In the genomic region with DNA sequence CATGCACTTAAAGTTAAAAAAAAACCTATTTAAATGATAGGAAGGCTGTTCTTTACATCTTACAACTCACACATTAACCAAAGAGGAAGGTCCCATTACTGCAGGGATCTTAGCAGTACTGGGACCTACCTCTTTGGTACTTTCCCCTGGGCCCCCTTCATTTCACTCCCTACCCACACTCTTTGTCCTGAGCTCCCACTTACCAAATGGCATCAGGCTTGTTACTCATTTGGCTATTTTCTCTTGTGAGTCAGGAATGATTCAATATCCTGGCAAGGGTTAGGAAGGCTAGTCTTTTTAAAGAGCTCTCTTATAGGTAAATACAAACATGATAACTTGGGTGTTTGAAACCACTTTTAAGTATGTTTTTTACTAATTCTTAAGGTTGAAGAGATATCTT, we compare ENCODE assay signal across 8 cellular contexts.
DNase-seq lines count a peak whose midpoint lies in the region; ATAC-seq and TF ChIP-seq lines count a peak whose summit lies in the region.

No MANE protein-coding gene starts in this region.

- no peak overlapping the region for H3K27ac ChIP-seq in tibial nerve

- peaks cover 41% of the 10 kb centered on the region for H3K4me1 Mint-ChIP-seq in WTC11

- H3K27me3 ChIP-seq in tibial nerve, result no peaks in the 10 kb centered on the region

- TF ChIP-seq EP300 in tibial nerve (IDR thresholded peaks at IDR 0.05), result no peak

- H3K27ac Mint-ChIP-seq in WTC11, result no peak overlapping the region

- ATAC-seq in HG02852 (IDR thresholded peaks at IDR 0.05; ENCODE audit: unreplicated experiment) (peak; percentile 51), WTC11 (no peak), GM21515 (IDR thresholded peaks at IDR 0.05; ENCODE audit: unreplicated experiment) (no peak)

- H3K36me3 Mint-ChIP-seq in WTC11, result no peaks in the 10 kb centered on the region; the same call in 1 of the 2 replicates

- peaks cover 4% of the 10 kb centered on the region; the same call in 1 of the 2 replicates for H3K27me3 Mint-ChIP-seq in WTC11 (ENCODE audit: low read depth)

- no peaks in the 10 kb centered on the region for H3K4me1 ChIP-seq in tibial nerve

- no peaks in the 10 kb centered on the region for H3K9me3 Mint-ChIP-seq in WTC11

- H3K4me3 Mint-ChIP-seq in WTC11, result no peak overlapping the region

- TF ChIP-seq CTCF in AG09319 (IDR thresholded peaks at IDR 0.05; ENCODE audit: low read depth, low read length), result no peak
- TF ChIP-seq CTCF in WTC11 (IDR thresholded peaks at IDR 0.05), result no peak
- TF ChIP-seq CTCF in tibial nerve (IDR thresholded peaks at IDR 0.05), result no peak

- no peaks in the 10 kb centered on the region for H3K9me3 ChIP-seq in tibial nerve

- TF ChIP-seq POLR2A in tibial nerve (IDR thresholded peaks at IDR 0.05), result no peak

- peak; percentile 67 for DNase-seq in AG09319 (ENCODE audit: extremely low read depth, low read depth)
- DNase-seq in amniotic epithelial cell (ENCODE audit: low read depth), result peak; percentile 92
- DNase-seq in non-pigmented ciliary epithelial cell (ENCODE audit: low read depth), result peak; percentile 81
- DNase-seq in hippocampal formation (lab: John Stamatoyannopoulos, UW), result no peak
- no peak for DNase-seq in WTC11 (ENCODE audit: low spot score)
- no peak for DNase-seq in tibial nerve (ENCODE audit: low spot score in 2 of 2)

- POLR2A ChIA-PET in WTC11 (lab: Charles Lee), result interaction anchor here (1.7 kb wide), 1 partner anchor 117 kb away, joined by 3 read pairs; no protein-coding TSS in a partner anchor

- no peaks in the 10 kb centered on the region for H3K36me3 ChIP-seq in tibial nerve

- CTCF ChIA-PET in WTC11 (lab: Charles Lee), result no interaction called here

- H3K4me3 ChIP-seq in tibial nerve, result no peak overlapping the region

TF ChIP-seq in WTC11, 78 proteins besides CTCF, POLR2A, EP300 and RAD21:
- TF ChIP-seq NFE2L1 (CRISPR knock-in tag; IDR thresholded peaks at IDR 0.05), result no peak
- TF ChIP-seq ZNF219 (CRISPR knock-in tag; IDR thresholded peaks at IDR 0.05; ENCODE audit: borderline replicate concordance), result no peak
- no peak for TF ChIP-seq OVOL2 (CRISPR knock-in tag; IDR thresholded peaks at IDR 0.05; ENCODE audit: borderline replicate concordance)
- no peak for TF ChIP-seq CREM (CRISPR knock-in tag; IDR thresholded peaks at IDR 0.05)
- no peak for TF ChIP-seq ZNF512 (CRISPR knock-in tag; IDR thresholded peaks at IDR 0.05; ENCODE audit: borderline replicate concordance)
- TF ChIP-seq ZNF425 (CRISPR knock-in tag; conservative IDR thresholded peaks at IDR 0.05), result no peak
- TF ChIP-seq NR1H2 (CRISPR knock-in tag; IDR thresholded peaks at IDR 0.05), result no peak
- TF ChIP-seq ZNF423 (CRISPR knock-in tag; IDR thresholded peaks at IDR 0.05), result no peak
- TF ChIP-seq, protein P1, sequence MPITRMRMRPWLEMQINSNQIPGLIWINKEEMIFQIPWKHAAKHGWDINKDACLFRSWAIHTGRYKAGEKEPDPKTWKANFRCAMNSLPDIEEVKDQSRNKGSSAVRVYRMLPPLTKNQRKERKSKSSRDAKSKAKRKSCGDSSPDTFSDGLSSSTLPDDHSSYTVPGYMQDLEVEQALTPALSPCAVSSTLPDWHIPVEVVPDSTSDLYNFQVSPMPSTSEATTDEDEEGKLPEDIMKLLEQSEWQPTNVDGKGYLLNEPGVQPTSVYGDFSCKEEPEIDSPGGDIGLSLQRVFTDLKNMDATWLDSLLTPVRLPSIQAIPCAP (CRISPR knock-in tag; IDR thresholded peaks at IDR 0.05), result no peak
- TF ChIP-seq ZBTB21 (CRISPR knock-in tag; IDR thresholded peaks at IDR 0.05; ENCODE audit: borderline replicate concordance), result no peak
- TF ChIP-seq ZNF232 (CRISPR knock-in tag; IDR thresholded peaks at IDR 0.05), result no peak
- TF ChIP-seq CREB1 (CRISPR knock-in tag; IDR thresholded peaks at IDR 0.05), result no peak
- TF ChIP-seq AR (CRISPR knock-in tag; IDR thresholded peaks at IDR 0.05), result no peak
- TF ChIP-seq ELF4 (CRISPR knock-in tag; IDR thresholded peaks at IDR 0.05; ENCODE audit: low read depth), result no peak
- no peak for TF ChIP-seq FOXJ3 (CRISPR knock-in tag; IDR thresholded peaks at IDR 0.05; ENCODE audit: borderline replicate concordance)
- TF ChIP-seq NFYB (CRISPR knock-in tag; conservative IDR thresholded peaks at IDR 0.05; ENCODE audit: low read depth), result no peak
- no peak for TF ChIP-seq E2F4 (CRISPR knock-in tag; IDR thresholded peaks at IDR 0.05; ENCODE audit: borderline replicate concordance, low read depth)

Comparison
In these comparisons a context has a peak if more than half of its experiments do, and no peak if none do; other contexts are left out.
1. DNase-seq: peak in AG09319 (single experiment), amniotic epithelial cell (single experiment) and non-pigmented ciliary epithelial cell (single experiment); none in hippocampal formation (0 of 2), WTC11 (single experiment) and tibial nerve (0 of 2).